ENCODE assay signal across 16 cellular contexts in genomic region chr17:39607057-39607850, GRCh38. TPM values are rescaled to one million over a fixed set of nuclear protein-coding genes. Genes with fewer than 3 reads are reported as not detected.
A peak's percentile ranks its signal among the peaks of the same experiment; 100 is the strongest.
DNase-seq lines count a peak whose midpoint lies in the region; ATAC-seq and TF ChIP-seq lines count a peak whose summit lies in the region.
"Had no signal": no experiment of that assay in that cellular context is flagged by ENCODE, and none has a peak within 500 bp of the region (broad histone marks: within the 10 kb centered on the region; RNA-seq: fewer than 3 reads in every experiment).

No MANE protein-coding gene starts in this region.

- POLR2A ChIA-PET in activated CD8-positive, alpha-beta T cell treated with anti-CD3 and anti-CD28 coated beads, Interleukin-2, amount 10 ng/mL, durations not matched to agents 7 days and 5 days (lab: Charles Lee), result interaction anchor here (0.7 kb wide), 1 partner anchor 12 kb away, joined by 3 read pairs; no protein-coding TSS in a partner anchor

- H3K4me3 ChIP-seq in breast epithelium (peak overlapping the region in 2 of 3 donors; percentile 34 to 56), mammary epithelial cell (replicated peaks in 1 of 3; ENCODE audit: insufficient read depth in 1 of 3, low read depth in 2 of 3, low read length in 3 of 3) (no peak overlapping the region), iPS-15b (ENCODE audit: low read depth, low read length) (peak overlapping the region; percentile 43)

- no peaks in the 10 kb centered on the region for H3K9me3 Mint-ChIP-seq in activated naive CD8-positive, alpha-beta T cell (ENCODE audit: low read depth)
- H3K9me3 Mint-ChIP-seq in stimulated activated naive B cell treated with anti-CD40 and anti-IgM and Interleukin-4, amounts not matched to agents 10 μg/mL and 1 μg/mL and 100 μg/mL, for 72 hours, result no peaks in the 10 kb centered on the region
- no peaks in the 10 kb centered on the region for H3K9me3 Mint-ChIP-seq in activated CD8-positive, alpha-beta T cell treated with anti-CD3 and anti-CD28 coated beads, Interleukin-2, amount 10 ng/mL, durations not matched to agents 7 days and 5 days (ENCODE audit: insufficient read depth)
- H3K9me3 Mint-ChIP-seq: activated T-cell treated with anti-CD3 and anti-CD28 coated beads, Interleukin-2, amount 50 U/mL, for 24 hours; mesothelial cell of epicardium had no signal

- in situ Hi-C loops in mammary epithelial cell (cut with MboI; ENCODE audit: low sequenced_read_pairs in 2 of 2), result no loop called here

- CTCF ChIA-PET in mammary epithelial cell (lab: Charles Lee; ENCODE audit: low non-redundant PET), result no interaction called here
- CTCF ChIA-PET in activated CD8-positive, alpha-beta T cell treated with anti-CD3 and anti-CD28 coated beads, Interleukin-2, amount 10 ng/mL, durations not matched to agents 7 days and 5 days (lab: Charles Lee), result no interaction called here

- peaks cover 14 to 25% of the 10 kb centered on the region in 2 donors for H3K4me1 ChIP-seq in breast epithelium
- H3K4me1 ChIP-seq in mammary epithelial cell (ENCODE audit: insufficient read depth, low read length), result peaks cover 25% of the 10 kb centered on the region
- H3K4me1 ChIP-seq in iPS-15b (ENCODE audit: control insufficient read depth, insufficient read depth, low read length), result peaks cover 14% of the 10 kb centered on the region

- no peak for TF ChIP-seq POLR2A in breast epithelium (IDR thresholded peaks at IDR 0.05)

- no peak overlapping the region for H3K27ac Mint-ChIP-seq in activated naive CD8-positive, alpha-beta T cell
- H3K27ac Mint-ChIP-seq in stimulated activated naive B cell treated with anti-CD40 and anti-IgM and Interleukin-4, amounts not matched to agents 10 μg/mL and 1 μg/mL and 100 μg/mL, for 72 hours, result peak overlapping the region; percentile 9
- H3K27ac Mint-ChIP-seq in activated CD8-positive, alpha-beta T cell treated with anti-CD3 and anti-CD28 coated beads, Interleukin-2, amount 10 ng/mL, durations not matched to agents 7 days and 5 days, result no peak overlapping the region
- H3K27ac Mint-ChIP-seq: activated T-cell treated with anti-CD3 and anti-CD28 coated beads, Interleukin-2, amount 50 U/mL, for 24 hours; mesothelial cell of epicardium had no signal

- 3% methylated on average over 13 of the region's 40 CpGs for WGBS in mammary epithelial cell (ENCODE audit: low coverage, missing lambda C conversion rate)

- ATAC-seq in stimulated activated naive B cell treated with anti-CD40 and anti-IgM and Interleukin-4, amounts not matched to agents 10 μg/mL and 1 μg/mL and 100 μg/mL, for 72 hours (replicated peaks), result no peak
- no peak for ATAC-seq in activated CD8-positive, alpha-beta T cell treated with anti-CD3 and anti-CD28 coated beads, Interleukin-2, amount 10 ng/mL, durations not matched to agents 7 days and 5 days
- ATAC-seq: activated CD4-positive, CD25-positive, alpha-beta regulatory T cell treated with anti-CD3 and anti-CD28 coated beads, Interleukin-2, amount 50 U/mL, for 24 hours had no signal

- H3K4me2 ChIP-seq in mammary epithelial cell (ENCODE audit: insufficient read depth, low read depth, low read length), result no peak overlapping the region

- no peak overlapping the region for H2AFZ ChIP-seq in mammary epithelial cell (ENCODE audit: low read depth, low read length)

- H3K9me3 ChIP-seq in breast epithelium, result no peaks in the 10 kb centered on the region
- H3K9me3 ChIP-seq in mammary epithelial cell (replicated peaks; ENCODE audit: insufficient read depth, low read length), result no peaks in the 10 kb centered on the region
- H3K9me3 ChIP-seq in iPS-15b (ENCODE audit: control insufficient read depth, insufficient read depth, low read length), result no peaks in the 10 kb centered on the region

- peaks cover 16 to 74% of the 10 kb centered on the region in 2 donors for H3K27me3 ChIP-seq in breast epithelium
- peaks cover 37% of the 10 kb centered on the region for H3K27me3 ChIP-seq in mammary epithelial cell (ENCODE audit: insufficient read depth, low read length)
- H3K27me3 ChIP-seq in iPS-15b (ENCODE audit: control insufficient read depth, insufficient read depth, low read length), result peaks cover 92% of the 10 kb centered on the region

- peaks cover 24% of the 10 kb centered on the region for H3K4me1 Mint-ChIP-seq in activated naive CD8-positive, alpha-beta T cell (ENCODE audit: low read depth)
- peaks cover 21 to 41% of the 10 kb centered on the region in 2 donors for H3K4me1 Mint-ChIP-seq in stimulated activated naive B cell treated with anti-CD40 and anti-IgM and Interleukin-4, amounts not matched to agents 10 μg/mL and 1 μg/mL and 100 μg/mL, for 72 hours
- H3K4me1 Mint-ChIP-seq in activated CD8-positive, alpha-beta T cell treated with anti-CD3 and anti-CD28 coated beads, Interleukin-2, amount 10 ng/mL, durations not matched to agents 7 days and 5 days (ENCODE audit: low read depth), result peaks cover 12% of the 10 kb centered on the region

- peaks cover 29% of the 10 kb centered on the region for H3K27me3 Mint-ChIP-seq in activated naive CD8-positive, alpha-beta T cell
- peaks cover 48 to 77% of the 10 kb centered on the region in 2 donors for H3K27me3 Mint-ChIP-seq in stimulated activated naive B cell treated with anti-CD40 and anti-IgM and Interleukin-4, amounts not matched to agents 10 μg/mL and 1 μg/mL and 100 μg/mL, for 72 hours
- peaks cover 59% of the 10 kb centered on the region for H3K27me3 Mint-ChIP-seq in activated CD8-positive, alpha-beta T cell treated with anti-CD3 and anti-CD28 coated beads, Interleukin-2, amount 10 ng/mL, durations not matched to agents 7 days and 5 days (ENCODE audit: low read depth)

- intact Hi-C loops in breast epithelium (cut with DNase I; ENCODE audit: low total_unique reads), result no loop called here
- intact Hi-C loops in mammary epithelial cell (cut with micrococcal nuclease), result no loop called here

- dilution Hi-C loops in mammary epithelial cell (cut with HindIII; ENCODE audit: low sequenced_read_pairs), result no loop called here

- H4K20me1 ChIP-seq in mammary epithelial cell (ENCODE audit: insufficient read depth, low read length), result peaks cover 5% of the 10 kb centered on the region

- H3K79me2 ChIP-seq in mammary epithelial cell (ENCODE audit: insufficient read depth, low read length), result no peaks in the 10 kb centered on the region

- H3K9ac ChIP-seq in mammary epithelial cell (ENCODE audit: insufficient read depth, low read length) (no peak overlapping the region), iPS-15b (ENCODE audit: low read depth, low read length) (no peak overlapping the region)

- peak overlapping the region; percentile 23 for H3K4me3 Mint-ChIP-seq in activated naive CD8-positive, alpha-beta T cell
- H3K4me3 Mint-ChIP-seq in stimulated activated naive B cell treated with anti-CD40 and anti-IgM and Interleukin-4, amounts not matched to agents 10 μg/mL and 1 μg/mL and 100 μg/mL, for 72 hours, result peak overlapping the region; percentile 75 to 77
- H3K4me3 Mint-ChIP-seq in activated CD8-positive, alpha-beta T cell treated with anti-CD3 and anti-CD28 coated beads, Interleukin-2, amount 10 ng/mL, durations not matched to agents 7 days and 5 days, result no peak overlapping the region
- H3K4me3 Mint-ChIP-seq: activated T-cell treated with anti-CD3 and anti-CD28 coated beads, Interleukin-2, amount 50 U/mL, for 24 hours; mesothelial cell of epicardium had no signal

- no TSS peak for BruUV-seq in mammary epithelial cell (replicated peaks; lab: Mats Ljungman, UMichigan)

- H3K36me3 Mint-ChIP-seq in activated naive CD8-positive, alpha-beta T cell, result no peaks in the 10 kb centered on the region
- peaks cover 0 to 1% of the 10 kb centered on the region in 2 donors for H3K36me3 Mint-ChIP-seq in stimulated activated naive B cell treated with anti-CD40 and anti-IgM and Interleukin-4, amounts not matched to agents 10 μg/mL and 1 μg/mL and 100 μg/mL, for 72 hours
- no peaks in the 10 kb centered on the region for H3K36me3 Mint-ChIP-seq in activated CD8-positive, alpha-beta T cell treated with anti-CD3 and anti-CD28 coated beads, Interleukin-2, amount 10 ng/mL, durations not matched to agents 7 days and 5 days (ENCODE audit: low read depth)
- H3K36me3 Mint-ChIP-seq: mesothelial cell of epicardium had no signal

- H3K36me3 ChIP-seq in breast epithelium (no peaks in the 10 kb centered on the region), mammary epithelial cell (ENCODE audit: insufficient read depth, low read length) (no peaks in the 10 kb centered on the region), iPS-15b (ENCODE audit: control insufficient read depth, insufficient read depth, low read length) (no peaks in the 10 kb centered on the region)

- H3K27ac ChIP-seq in breast epithelium, result no peak overlapping the region
- H3K27ac ChIP-seq in mammary epithelial cell (ENCODE audit: insufficient read depth, low read depth, low read length), result no peak overlapping the region

- DNase-seq in breast epithelium (ENCODE audit: low spot score in 2 of 2) (no peak), mammary epithelial cell (no peak), NCI-H774 (lab: John Stamatoyannopoulos, UW) (no peak), GM03348 (ENCODE audit: low spot score) (no peak)
- DNase-seq in stimulated activated naive B cell treated with anti-CD40 and anti-IgM and Interleukin-4, amounts not matched to agents 10 μg/mL and 1 μg/mL and 100 μg/mL, for 72 hours, result no peak
- no peak for DNase-seq in activated CD8-positive, alpha-beta T cell treated with anti-CD3 and anti-CD28 coated beads, Interleukin-2, amount 10 ng/mL, durations not matched to agents 7 days and 5 days
- DNase-seq: activated T-cell treated with anti-CD3 and anti-CD28 coated beads, Interleukin-2, amount 50 U/mL, for 24 hours; cortex of kidney; DMS79 treated with DMSO at 0.1 percent for 48 hours; NCI-H1048; stimulated activated CD4-positive, alpha-beta T cell treated with anti-CD3 and anti-CD28 coated beads, Interleukin-15, amount 100 ng/mL, for 24 hours; trophoblast cell had no signal

- TF ChIP-seq CTCF in breast epithelium (IDR thresholded peaks at IDR 0.05), result no peak
- no peak for TF ChIP-seq CTCF in mammary epithelial cell (conservative IDR thresholded peaks at IDR 0.05 in 1 of 2, IDR thresholded peaks at IDR 0.05 in 1 of 2; ENCODE audit: extremely low read depth in 1 of 2, insufficient read depth in 1 of 2, low read depth in 1 of 2, low read length in 2 of 2)

RNA-seq across cellular contexts. Expression of gene NEUROD2, which starts 0.5 kb away (rescaled TPM):
- not detected for total RNA-seq in breast epithelium
- not detected for total RNA-seq in mammary epithelial cell
- polyA plus RNA-seq in mammary epithelial cell, result not detected
- polyA minus RNA-seq in mammary epithelial cell, result not detected
- not detected for total RNA-seq in activated CD8-positive, alpha-beta T cell treated with anti-CD3 and anti-CD28 coated beads, Interleukin-2, amount 10 ng/mL, durations not matched to agents 7 days and 5 days
- total RNA-seq: mesothelial cell of epicardium had no signal

RNA-seq across cellular contexts. Expression of gene PPP1R1B, which starts 19.5 kb away (rescaled TPM):
- total RNA-seq in breast epithelium, result 10 to 100 TPM; 22.6 to 71.3 (median 67.5) TPM
- under 1 TPM in 1 of 2 donors, not detected in 1; 0.17 TPM for total RNA-seq in mammary epithelial cell
- 0.07 TPM for polyA plus RNA-seq in mammary epithelial cell
- not detected for polyA minus RNA-seq in mammary epithelial cell
- total RNA-seq in activated CD8-positive, alpha-beta T cell treated with anti-CD3 and anti-CD28 coated beads, Interleukin-2, amount 10 ng/mL, durations not matched to agents 7 days and 5 days, result not detected

RNA-seq across cellular contexts. Expression of gene STARD3, which starts 29.7 kb away (rescaled TPM):
- 10 to 100 TPM; 37.0 to 43.9 (median 42.0) TPM for total RNA-seq in breast epithelium
- 10 to 100 TPM; 20.2 to 35.7 TPM for total RNA-seq in mammary epithelial cell
- 36.7 TPM for polyA plus RNA-seq in mammary epithelial cell
- polyA minus RNA-seq in mammary epithelial cell, result 18.9 TPM
- total RNA-seq in activated CD8-positive, alpha-beta T cell treated with anti-CD3 and anti-CD28 coated beads, Interleukin-2, amount 10 ng/mL, durations not matched to agents 7 days and 5 days, result 10 to 100 TPM; 69.0 to 72.1 TPM

RNA-seq across cellular contexts. Expression of gene TCAP, which starts 57.9 kb away (rescaled TPM):
- total RNA-seq in breast epithelium, result under 1 TPM; 0.48 to 0.73 (median 0.66) TPM
- total RNA-seq in mammary epithelial cell, result under 1 TPM; 0.33 to 0.42 TPM
- 0.10 TPM for polyA plus RNA-seq in mammary epithelial cell
- not detected for polyA minus RNA-seq in mammary epithelial cell
- 1 to 10 TPM; 1.3 to 1.8 TPM for total RNA-seq in activated CD8-positive, alpha-beta T cell treated with anti-CD3 and anti-CD28 coated beads, Interleukin-2, amount 10 ng/mL, durations not matched to agents 7 days and 5 days

Comparison
In these comparisons a context has a peak if more than half of its experiments do, and no peak if none do; other contexts are left out.
1. H3K4me3 ChIP-seq: peak in breast epithelium (2 of 3) and iPS-15b (single experiment); none in mammary epithelial cell (0 of 3).
2. RNA of gene PPP1R1B, which starts 19.5 kb away (total RNA-seq): 22.6 to 71.3 TPM in breast epithelium; 0.17 TPM in mammary epithelial cell and not detected in activated CD8-positive, alpha-beta T cell treated with anti-CD3 and anti-CD28 coated beads, Interleukin-2, amount 10 ng/mL, durations not matched to agents 7 days and 5 days; every median in the first group is over 10 times any median in the second.